Comparison of ENCODE assay signal across 27 cellular contexts in the genomic region with DNA sequence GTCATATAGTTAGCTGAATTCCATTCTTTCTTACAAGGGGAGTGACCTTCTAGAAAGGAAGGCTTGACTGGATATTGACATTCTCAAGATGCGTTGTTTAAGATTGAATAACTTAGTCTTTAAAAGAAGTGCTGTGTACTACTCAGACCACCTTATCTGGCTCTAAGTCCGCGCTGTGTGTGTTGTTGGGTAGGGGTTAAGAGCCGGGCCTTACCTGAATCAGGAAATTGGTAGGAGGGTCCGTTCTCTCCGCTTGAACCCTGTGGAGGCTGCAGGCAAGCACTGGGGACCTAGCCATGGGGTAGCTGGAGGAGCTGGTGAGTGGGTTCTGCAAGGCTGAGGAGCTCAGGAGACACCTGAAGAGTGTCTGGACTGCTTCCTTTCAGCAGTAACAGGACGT. TPM values are rescaled to one million over a fixed set of nuclear protein-coding genes. Genes with fewer than 3 reads are reported as not detected.
"Had no signal": no experiment of that assay in that cellular context is flagged by ENCODE, and none has a peak within 500 bp of the region (broad histone marks: within the 10 kb centered on the region; RNA-seq: fewer than 3 reads in every experiment).

No MANE protein-coding gene starts in this region.

- H3K4me2 ChIP-seq: SK-N-SH had no signal

- H3K4me3 Mint-ChIP-seq: activated CD8-positive, alpha-beta T cell treated with anti-CD3 and anti-CD28 coated beads, Interleukin-2, amount 10 ng/mL, durations not matched to agents 7 days and 5 days had no signal

- H3K4me1 ChIP-seq: ascending aorta, body of pancreas, Peyer's patch, SJCRH30 had no signal

- H3K4me3 ChIP-seq: ascending aorta, body of pancreas, K562, Peyer's patch, SJCRH30 had no signal

- H3K9me2 ChIP-seq: SK-N-SH had no signal

- ATAC-seq: activated CD4-positive, CD25-positive, alpha-beta regulatory T cell treated with anti-CD3 and anti-CD28 coated beads, Interleukin-2, amount 50 U/mL, for 24 hours; body of pancreas had no signal

- H3K27ac Mint-ChIP-seq: activated CD8-positive, alpha-beta T cell treated with anti-CD3 and anti-CD28 coated beads, Interleukin-2, amount 10 ng/mL, durations not matched to agents 7 days and 5 days had no signal

- DNase-seq: activated CD4-positive, alpha-beta T cell treated with anti-CD3 and anti-CD28 coated beads for 4 hours; activated CD4-positive, alpha-beta T cell treated with anti-CD3 and anti-CD28 coated beads, Interleukin-2, amount 50 U/mL, for 4 hours; activated CD8-positive, alpha-beta T cell treated with anti-CD3 and anti-CD28 coated beads, Interleukin-2, amount 10 ng/mL, durations not matched to agents 7 days and 5 days; activated effector memory CD4-positive, alpha-beta T cell treated with Interleukin-2 at 50 U/mL for 16 hours; activated naive CD4-positive, alpha-beta T cell; amniotic stem cell; body of pancreas; central memory CD4-positive, alpha-beta T cell; Karpas-422; MM.1S; NCI-H1105 treated with DMSO at 0.1 percent for 48 hours; NCI-H1436 treated with DMSO at 0.1 percent for 48 hours; NCI-H187; NCI-H2081; NCI-H510A treated with DMSO at 0.1 percent for 48 hours; NCI-H69; NK-92 treated with Interleukin-12 subunit alpha and Interleukin-12 subunit beta, amount 100 ng/mL, for 24 hours; OCI-M1; Right ventricle myocardium superior; SJCRH30; SK-N-SH had no signal

- H3K27ac ChIP-seq: ascending aorta, body of pancreas, Peyer's patch, RWPE1, SJCRH30 had no signal

- H3K36me3 ChIP-seq: ascending aorta, Peyer's patch, SJCRH30 had no signal

- H3K9me3 ChIP-seq: ascending aorta, body of pancreas, Peyer's patch, SJCRH30, SK-N-SH had no signal

- H3K27me3 ChIP-seq: ascending aorta, body of pancreas, Peyer's patch, SJCRH30 had no signal

RNA-seq across cellular contexts. Expression of gene SCML4, which starts 9.0 kb away (rescaled TPM):
- total RNA-seq: ascending aorta, bronchial epithelial cell, SJCRH30 had no signal
- polyA plus RNA-seq: K562 had no signal
